In genomic region chr18:42292654-42293053, GRCh38 we compare ENCODE assay signal across 34 cellular contexts.
"Had no signal": no experiment of that assay in that cellular context is flagged by ENCODE, and none has a peak within 500 bp of the region (broad histone marks: within the 10 kb centered on the region; RNA-seq: fewer than 3 reads in every experiment).

No MANE protein-coding gene starts in this region.

- DNase-seq: Karpas-422, Kasumi-1, MG63, MM.1S, MV-4-11, NCI-H1048, NCI-H1092, NCI-H1092 treated with DMSO at 0.1 percent for 48 hours, NCI-H1105, NCI-H1105 treated with DMSO at 0.1 percent for 48 hours, NCI-H1417, NCI-H1417 treated with DMSO at 0.1 percent for 48 hours, NCI-H1436, NCI-H1436 treated with DMSO at 0.1 percent for 48 hours, NCI-H146, NCI-H1694, NCI-H1694 treated with DMSO at 0.1 percent for 48 hours, NCI-H187, NCI-H187 treated with DMSO at 0.1 percent for 48 hours, NCI-H1930, NCI-H2029, NCI-H2029 treated with DMSO at 0.1 percent for 48 hours, NCI-H2081, NCI-H2081 treated with DMSO at 0.1 percent for 48 hours, NCI-H2107, NCI-H2171, NCI-H2171 treated with DMSO at 0.1 percent for 48 hours, NCI-H2227 treated with DMSO at 0.1 percent for 48 hours, NCI-H226, NCI-H345, NCI-H446, NCI-H446 treated with DMSO at 0.1 percent for 48 hours, NCI-H510A had no signal

- H3K4me2 ChIP-seq: KMS-11 had no signal

- H3K4me3 ChIP-seq: MG63 had no signal

- H3K9ac ChIP-seq: KMS-11 had no signal

- H3K9me3 ChIP-seq: MG63 had no signal

- H3K36me3 ChIP-seq: MG63 had no signal

- H3K27ac ChIP-seq: KMS-11 had no signal

- H3K27me3 ChIP-seq: MG63 had no signal
